ENCODE assay signal across 22 cellular contexts in the genomic region with DNA sequence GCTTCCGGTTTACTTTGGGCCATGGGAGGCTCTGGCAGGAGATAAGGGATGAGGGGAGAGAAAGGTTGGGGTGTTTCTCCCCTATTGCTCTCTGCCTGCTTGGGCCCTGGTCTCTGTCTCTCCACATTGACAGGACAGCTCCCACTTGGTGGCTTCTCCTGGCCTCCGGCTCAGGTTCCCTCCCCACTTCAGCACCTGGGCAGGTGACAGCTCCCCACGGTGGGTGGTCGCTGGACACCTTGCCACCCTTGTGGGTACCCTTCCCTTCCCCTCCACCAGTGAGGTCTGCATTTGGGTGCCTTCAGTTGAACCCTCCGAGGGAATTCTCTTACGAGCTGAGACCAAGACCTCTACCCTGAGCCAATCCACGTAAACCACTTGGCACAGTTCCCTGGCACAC.
"Had no signal": no experiment of that assay in that cellular context is flagged by ENCODE, and none has a peak within 500 bp of the region (broad histone marks: within the 10 kb centered on the region; RNA-seq: fewer than 3 reads in every experiment).

No MANE protein-coding gene starts in this region.

- H3K36me3 ChIP-seq: gastroesophageal sphincter, heart right ventricle, neural progenitor cell, ovary, suprapubic skin, transverse colon, uterus had no signal

- H3K27me3 ChIP-seq: heart right ventricle, neural progenitor cell, ovary, transverse colon, uterus had no signal

- H3K9ac ChIP-seq: neural progenitor cell had no signal

- H3K4me2 ChIP-seq: neural progenitor cell had no signal

- H3K9me3 ChIP-seq: gastroesophageal sphincter, heart right ventricle, mucosa of descending colon, ovary, psoas muscle, suprapubic skin, transverse colon, uterus had no signal

- H2AFZ ChIP-seq: neural progenitor cell had no signal

- H3K4me1 ChIP-seq: gastroesophageal sphincter, neural progenitor cell, psoas muscle, transverse colon, uterus had no signal

- H3K4me3 ChIP-seq: gastroesophageal sphincter, heart right ventricle, mucosa of descending colon, neural progenitor cell, ovary, psoas muscle, skin epidermis, suprapubic skin, transverse colon, uterus had no signal

- ATAC-seq: gastroesophageal sphincter; heart right ventricle; mucosa of descending colon; psoas muscle; right cardiac atrium; stimulated activated naive CD8-positive, alpha-beta T cell treated with anti-CD3 and anti-CD28 coated beads, Interleukin-15, amount 100 ng/mL, for 72 hours had no signal

- DNase-seq: activated CD4-positive, CD25-positive, alpha-beta regulatory T cell treated with anti-CD3 and anti-CD28 coated beads, Interleukin-2, amount 50 U/mL, for 72 hours; activated CD8-positive, alpha-beta memory T cell treated with anti-CD3 and anti-CD28 coated beads for 24 hours; activated CD8-positive, alpha-beta memory T cell treated with anti-CD3 and anti-CD28 coated beads, Interleukin-2, amount 50 U/mL, for 48 hours; activated effector memory CD4-positive, alpha-beta T cell treated with Interleukin-2 at 50 U/mL for 16 hours; activated naive CD4-positive, alpha-beta T cell treated with anti-CD3 and anti-CD28 coated beads, Interleukin-2, amount 50 U/mL, for 16 hours; activated T-cell treated with anti-CD3 and anti-CD28 coated beads, Interleukin-2, amount 50 U/mL, for 48 hours; heart right ventricle; immature natural killer cell; kidney glomerular epithelial cell; mucosa of descending colon; naive B cell; ovary; psoas muscle; right cardiac atrium; stimulated activated naive CD8-positive, alpha-beta T cell treated with anti-CD3 and anti-CD28 coated beads, Interleukin-15, amount 100 ng/mL, for 72 hours; transverse colon; uterus had no signal

- H3K27ac ChIP-seq: gastroesophageal sphincter, heart right ventricle, neural progenitor cell, ovary, psoas muscle, skin epidermis, suprapubic skin, transverse colon, uterus, VCaP had no signal
